Comparison of ENCODE assay signal across 22 cellular contexts in genomic region chr16:55171241-55171640, GRCh38.
A peak's percentile ranks its signal among the peaks of the same experiment; 100 is the strongest.
DNase-seq lines count a peak whose midpoint lies in the region; ATAC-seq and TF ChIP-seq lines count a peak whose summit lies in the region.
"Had no signal": no experiment of that assay in that cellular context is flagged by ENCODE, and none has a peak within 500 bp of the region (broad histone marks: within the 10 kb centered on the region; RNA-seq: fewer than 3 reads in every experiment).

No MANE protein-coding gene starts in this region.

- H3K27me3 ChIP-seq in BE2C (no peaks in the 10 kb centered on the region), endodermal cell (ENCODE audit: control insufficient read depth, insufficient read depth, low read length, poor library complexity, severe bottlenecking) (peaks cover 24% of the 10 kb centered on the region)

- H3K36me3 Mint-ChIP-seq in endodermal cell (ENCODE audit: low read depth) (no peaks in the 10 kb centered on the region), mesothelial cell of epicardium (no peaks in the 10 kb centered on the region)
- H3K36me3 Mint-ChIP-seq in stimulated activated naive B cell treated with anti-CD40 and anti-IgM and Interleukin-4, amounts not matched to agents 10 μg/mL and 1 μg/mL and 100 μg/mL, for 72 hours: no peaks in the 10 kb centered on the region
- H3K36me3 Mint-ChIP-seq: CD8-positive, alpha-beta T cell had no signal

- no peaks in the 10 kb centered on the region for H3K9me3 Mint-ChIP-seq in endodermal cell
- H3K9me3 Mint-ChIP-seq in mesothelial cell of epicardium: no peaks in the 10 kb centered on the region
- no peaks in the 10 kb centered on the region for H3K9me3 Mint-ChIP-seq in stimulated activated naive B cell treated with anti-CD40 and anti-IgM and Interleukin-4, amounts not matched to agents 10 μg/mL and 1 μg/mL and 100 μg/mL, for 72 hours
- H3K9me3 Mint-ChIP-seq: CD8-positive, alpha-beta T cell had no signal

- H3K4me3 ChIP-seq in BE2C (ENCODE audit: low read depth, low read length) (no peak overlapping the region), endodermal cell (ENCODE audit: low read length) (no peak overlapping the region)
- H3K4me3 ChIP-seq: GM12878 had no signal

- H3K9me3 ChIP-seq in BE2C: no peaks in the 10 kb centered on the region
- H3K9me3 ChIP-seq in endodermal cell (ENCODE audit: control insufficient read depth, low read length): no peaks in the 10 kb centered on the region
- H3K9me3 ChIP-seq: Caco-2 had no signal

- H3K4me1 Mint-ChIP-seq in endodermal cell (peaks cover 19% of the 10 kb centered on the region), mesothelial cell of epicardium (no peaks in the 10 kb centered on the region)
- no peaks in the 10 kb centered on the region for H3K4me1 Mint-ChIP-seq in stimulated activated naive B cell treated with anti-CD40 and anti-IgM and Interleukin-4, amounts not matched to agents 10 μg/mL and 1 μg/mL and 100 μg/mL, for 72 hours

- DNase-seq in BE2C (no peak), HEK293T (ENCODE audit: extremely low spot score) (peak; percentile 22), endodermal cell (no peak), mesothelial cell of epicardium (ENCODE audit: low spot score in 2 of 2, unreplicated experiment in 2 of 2) (no peak), DMS79 treated with DMSO at 0.1 percent for 48 hours (lab: John Stamatoyannopoulos, UW) (no peak), Ammon's horn (ENCODE audit: low spot score) (no peak)
- no peak for DNase-seq in stimulated activated naive B cell treated with anti-CD40 and anti-IgM and Interleukin-4, amounts not matched to agents 10 μg/mL and 1 μg/mL and 100 μg/mL, for 72 hours
- DNase-seq: C1 segment of cervical spinal cord; Caco-2; CD8-positive, alpha-beta T cell; EL; GDM1; NCI-H1092 treated with DMSO at 0.1 percent for 48 hours; NCI-H1436 treated with DMSO at 0.1 percent for 48 hours; NCI-H187 treated with DMSO at 0.1 percent for 48 hours; NCI-H2171 treated with DMSO at 0.1 percent for 48 hours; NCI-H524; NCI-H748 treated with DMSO at 0.1 percent for 48 hours; NK-92 treated with Interleukin-12 subunit alpha and Interleukin-12 subunit beta, amount 100 ng/mL, for 24 hours; PC-3 had no signal

- POLR2A ChIA-PET in HEK293T (lab: Yijun Ruan, JAX): no interaction called here

- no peak overlapping the region for H3K27ac ChIP-seq in endodermal cell (ENCODE audit: low read depth, low read length)
- H3K27ac ChIP-seq: KMS-11 had no signal

- H3K4me1 ChIP-seq in BE2C (no peaks in the 10 kb centered on the region), endodermal cell (ENCODE audit: control insufficient read depth, insufficient read depth, low read length) (no peaks in the 10 kb centered on the region)

- CTCF ChIA-PET in HEK293T (lab: Yijun Ruan, JAX): interaction anchor here (0.7 to 1.1 kb wide), 2 partner anchors 32 to 103 kb away, joined by 3 to 4 read pairs; no protein-coding TSS in a partner anchor

- no peak for ATAC-seq in stimulated activated naive B cell treated with anti-CD40 and anti-IgM and Interleukin-4, amounts not matched to agents 10 μg/mL and 1 μg/mL and 100 μg/mL, for 72 hours (replicated peaks)
- ATAC-seq: CD8-positive, alpha-beta T cell; GM12878; PC-3 had no signal

- H3K27me3 Mint-ChIP-seq in endodermal cell (ENCODE audit: insufficient read depth) (peaks cover 25% of the 10 kb centered on the region), mesothelial cell of epicardium (ENCODE audit: low read depth) (peaks cover 13% of the 10 kb centered on the region)
- no peaks in the 10 kb centered on the region for H3K27me3 Mint-ChIP-seq in stimulated activated naive B cell treated with anti-CD40 and anti-IgM and Interleukin-4, amounts not matched to agents 10 μg/mL and 1 μg/mL and 100 μg/mL, for 72 hours

- H3K27ac Mint-ChIP-seq in endodermal cell (no peak overlapping the region), mesothelial cell of epicardium (no peak overlapping the region)
- no peak overlapping the region for H3K27ac Mint-ChIP-seq in stimulated activated naive B cell treated with anti-CD40 and anti-IgM and Interleukin-4, amounts not matched to agents 10 μg/mL and 1 μg/mL and 100 μg/mL, for 72 hours
- H3K27ac Mint-ChIP-seq: CD8-positive, alpha-beta T cell had no signal

- no peak overlapping the region for H3K4me3 Mint-ChIP-seq in endodermal cell
- no peak overlapping the region for H3K4me3 Mint-ChIP-seq in mesothelial cell of epicardium
- no peak overlapping the region for H3K4me3 Mint-ChIP-seq in stimulated activated naive B cell treated with anti-CD40 and anti-IgM and Interleukin-4, amounts not matched to agents 10 μg/mL and 1 μg/mL and 100 μg/mL, for 72 hours
- H3K4me3 Mint-ChIP-seq: CD8-positive, alpha-beta T cell had no signal

- 80% methylated on average over 1 of the region's 2 CpGs; no CpG with 5 or more reads in 1 of the 2 experiments for WGBS in endodermal cell (ENCODE audit: insufficient coverage in 1 of 2, insufficient read length in 1 of 2), 2 experiments

- no peak overlapping the region for H3K9ac ChIP-seq in endodermal cell (ENCODE audit: extremely low read depth, low read length, poor library complexity, severe bottlenecking)
- H3K9ac ChIP-seq: KMS-11 had no signal

- H3K36me3 ChIP-seq in BE2C: no peaks in the 10 kb centered on the region
- H3K36me3 ChIP-seq in endodermal cell (ENCODE audit: control insufficient read depth, insufficient read depth, low read length): no peaks in the 10 kb centered on the region

- peak; percentile 22 for TF ChIP-seq CTCF in BE2C (IDR thresholded peaks at IDR 0.05; ENCODE audit: low read depth, low read length)
- TF ChIP-seq CTCF in endodermal cell (conservative IDR thresholded peaks at IDR 0.05): peak; percentile 67
- peak; percentile 40 for TF ChIP-seq CTCF in mesothelial cell of epicardium (IDR thresholded peaks at IDR 0.05; ENCODE audit: unreplicated experiment)

TF ChIP-seq in HEK293T, 16 proteins besides CTCF, POLR2A, EP300 and RAD21:
- TF ChIP-seq BHLHE40 (IDR thresholded peaks at IDR 0.05; ENCODE audit: borderline replicate concordance) (no peak), PKNOX1 (IDR thresholded peaks at IDR 0.05) (no peak), HDGF (IDR thresholded peaks at IDR 0.05; ENCODE audit: borderline replicate concordance) (no peak), NFRKB (IDR thresholded peaks at IDR 0.05) (no peak), FOXA1 (IDR thresholded peaks at IDR 0.05) (no peak), L3MBTL2 (conservative IDR thresholded peaks at IDR 0.05) (no peak), ELF4 (IDR thresholded peaks at IDR 0.05) (no peak)
